In genomic region chr9:127915325-127915752, GRCh38 we compare ENCODE assay signal across 12 cellular contexts. TPM values are rescaled to one million over a fixed set of nuclear protein-coding genes. Genes with fewer than 3 reads are reported as not detected.
DNase-seq lines count a peak whose midpoint lies in the region; ATAC-seq, FAIRE-seq and TF ChIP-seq lines count a peak whose summit lies in the region.
"Had no signal": no experiment of that assay in that cellular context is flagged by ENCODE, and none has a peak within 500 bp of the region (broad histone marks: within the 10 kb centered on the region; RNA-seq: fewer than 3 reads in every experiment).

No MANE protein-coding gene starts in this region.

- no peak for DNase-seq in activated CD4-positive, alpha-beta T cell treated with anti-CD3 and anti-CD28 coated beads, Interleukin-2, amount 10 ng/mL, durations not matched to agents 7 days and 5 days
- no peak for DNase-seq in activated CD4-positive, alpha-beta T cell treated with anti-CD3 and anti-CD28 coated beads for 1 hour
- DNase-seq in RKO (ENCODE audit: low spot score), result peak; percentile 99
- DNase-seq in endothelial cell of umbilical vein (ENCODE audit: low read depth, low spot score), result no peak
- DNase-seq in NCI-H2171 treated with DMSO at 0.1 percent for 48 hours (lab: John Stamatoyannopoulos, UW), result no peak
- DNase-seq in iPS-NIHi11 (ENCODE audit: low spot score), result no peak
- DNase-seq: AML-193; Kasumi-1; left lung; stimulated activated CD4-positive, alpha-beta T cell treated with anti-CD3 and anti-CD28 coated beads, Interleukin-15, amount 100 ng/mL, for 24 hours had no signal

- peak overlapping the region; percentile 22 for H3K27ac ChIP-seq in endothelial cell of umbilical vein (ENCODE audit: insufficient read depth, low read depth, low read length)

- FAIRE-seq in endothelial cell of umbilical vein (lab: Jason Lieb, UNC), result no peak

- POLR2A ChIA-PET in activated CD4-positive, alpha-beta T cell treated with anti-CD3 and anti-CD28 coated beads, Interleukin-2, amount 10 ng/mL, durations not matched to agents 7 days and 5 days (lab: Charles Lee), result interaction anchor here (0.7 kb wide), 1 partner anchor 11 kb away, joined by 3 read pairs; no protein-coding TSS in a partner anchor
- POLR2A ChIA-PET in endothelial cell of umbilical vein (lab: Charles Lee), result no interaction called here

- peak overlapping the region; percentile 62 for H3K27ac Mint-ChIP-seq in activated CD4-positive, alpha-beta T cell treated with anti-CD3 and anti-CD28 coated beads, Interleukin-2, amount 10 ng/mL, durations not matched to agents 7 days and 5 days
- H3K27ac Mint-ChIP-seq in stimulated activated memory B cell treated with anti-CD40 and anti-IgM and Interleukin-4, amounts not matched to agents 10 μg/mL and 1 μg/mL and 100 μg/mL, for 72 hours, result peak overlapping the region; percentile 91

- no peaks in the 10 kb centered on the region for H3K9me3 ChIP-seq in endothelial cell of umbilical vein (replicated peaks; ENCODE audit: control insufficient read depth, insufficient read depth, low read length)
- H3K9me3 ChIP-seq: left lung had no signal

- CTCF ChIA-PET in activated CD4-positive, alpha-beta T cell treated with anti-CD3 and anti-CD28 coated beads, Interleukin-2, amount 10 ng/mL, durations not matched to agents 7 days and 5 days (lab: Charles Lee), result interaction anchor here (0.6 to 4.1 kb wide), 3 partner anchors 45 to 484 kb away, joined by 4 to 19 read pairs (median 15); partner anchors contain the start of gene TOR2A
- CTCF ChIA-PET in endothelial cell of umbilical vein (lab: Charles Lee), result interaction anchor here (1.2 to 2.3 kb wide), 3 partner anchors 8 to 181 kb away, joined by 3 to 9 read pairs (median 6); partner anchors contain the start of genes ST6GALNAC6 and TOR2A

- no peak overlapping the region for H3K9ac ChIP-seq in endothelial cell of umbilical vein (replicated peaks; ENCODE audit: extremely low read depth, insufficient read depth, low read length)

- no TSS peak for BruUV-seq in endothelial cell of umbilical vein (replicated peaks; lab: Mats Ljungman, UMichigan)

- no peak for TF ChIP-seq CTCF in endothelial cell of umbilical vein (IDR thresholded peaks at IDR 0.05; ENCODE audit: extremely low read depth in 1 of 2, insufficient read depth in 1 of 2, low read depth in 1 of 2, low read length in 2 of 2)

- peak; percentile 0 for ATAC-seq in stimulated activated memory B cell treated with anti-CD40 and anti-IgM and Interleukin-4, amounts not matched to agents 10 μg/mL and 1 μg/mL and 100 μg/mL, for 72 hours
- no peak for ATAC-seq in HG02938 (IDR thresholded peaks at IDR 0.05; ENCODE audit: unreplicated experiment)

- peak overlapping the region; percentile 78 for H3K4me3 Mint-ChIP-seq in activated CD4-positive, alpha-beta T cell treated with anti-CD3 and anti-CD28 coated beads, Interleukin-2, amount 10 ng/mL, durations not matched to agents 7 days and 5 days
- peak overlapping the region; percentile 92 for H3K4me3 Mint-ChIP-seq in stimulated activated memory B cell treated with anti-CD40 and anti-IgM and Interleukin-4, amounts not matched to agents 10 μg/mL and 1 μg/mL and 100 μg/mL, for 72 hours

- peaks cover 35% of the 10 kb centered on the region for H3K4me1 ChIP-seq in endothelial cell of umbilical vein (ENCODE audit: control insufficient read depth, extremely low read depth, insufficient read depth, low read length)

- no peaks in the 10 kb centered on the region for H3K9me1 ChIP-seq in endothelial cell of umbilical vein (replicated peaks; ENCODE audit: control insufficient read depth, extremely low read depth, insufficient read depth, low read length)

- TF ChIP-seq POLR2A in endothelial cell of umbilical vein (IDR thresholded peaks at IDR 0.05; ENCODE audit: low read depth, low read length), result no peak

- H3K36me3 ChIP-seq in endothelial cell of umbilical vein (ENCODE audit: control insufficient read depth in 2 of 2, extremely low read depth in 1 of 2, insufficient read depth in 2 of 2, low read length in 2 of 2), result peaks cover 0 to 19% of the 10 kb centered on the region in 2 experiments

- no peaks in the 10 kb centered on the region for H3K9me3 Mint-ChIP-seq in activated CD4-positive, alpha-beta T cell treated with anti-CD3 and anti-CD28 coated beads, Interleukin-2, amount 10 ng/mL, durations not matched to agents 7 days and 5 days
- H3K9me3 Mint-ChIP-seq in stimulated activated memory B cell treated with anti-CD40 and anti-IgM and Interleukin-4, amounts not matched to agents 10 μg/mL and 1 μg/mL and 100 μg/mL, for 72 hours, result no peaks in the 10 kb centered on the region

- H3K27me3 Mint-ChIP-seq in activated CD4-positive, alpha-beta T cell treated with anti-CD3 and anti-CD28 coated beads, Interleukin-2, amount 10 ng/mL, durations not matched to agents 7 days and 5 days, result no peaks in the 10 kb centered on the region
- H3K27me3 Mint-ChIP-seq in stimulated activated memory B cell treated with anti-CD40 and anti-IgM and Interleukin-4, amounts not matched to agents 10 μg/mL and 1 μg/mL and 100 μg/mL, for 72 hours, result no peaks in the 10 kb centered on the region

- dilution Hi-C loops in endothelial cell of umbilical vein (cut with MboI; ENCODE audit: extremely low pct_ligation_motif_present, low sequenced_read_pairs), result no loop called here

- peaks cover 12% of the 10 kb centered on the region for H3K79me2 ChIP-seq in endothelial cell of umbilical vein (ENCODE audit: control insufficient read depth, insufficient read depth, low read length)

- no peak overlapping the region for H2AFZ ChIP-seq in endothelial cell of umbilical vein (ENCODE audit: low read depth, low read length)

- H4K20me1 ChIP-seq in endothelial cell of umbilical vein (replicated peaks; ENCODE audit: control insufficient read depth, extremely low read depth, insufficient read depth, low read length), result no peaks in the 10 kb centered on the region

- no peaks in the 10 kb centered on the region for H3K27me3 ChIP-seq in endothelial cell of umbilical vein (ENCODE audit: control insufficient read depth in 2 of 2, insufficient read depth in 2 of 2, low read length in 2 of 2)
- H3K27me3 ChIP-seq: left lung had no signal

- no peak overlapping the region for H3K4me2 ChIP-seq in endothelial cell of umbilical vein (ENCODE audit: insufficient read depth, low read length)

- H3K36me3 Mint-ChIP-seq in activated CD4-positive, alpha-beta T cell treated with anti-CD3 and anti-CD28 coated beads, Interleukin-2, amount 10 ng/mL, durations not matched to agents 7 days and 5 days (ENCODE audit: low read depth), result peaks cover 17% of the 10 kb centered on the region
- peaks cover 50% of the 10 kb centered on the region for H3K36me3 Mint-ChIP-seq in stimulated activated memory B cell treated with anti-CD40 and anti-IgM and Interleukin-4, amounts not matched to agents 10 μg/mL and 1 μg/mL and 100 μg/mL, for 72 hours

- no peak overlapping the region for H3K4me3 ChIP-seq in endothelial cell of umbilical vein (replicated peaks in 1 of 3; ENCODE audit: insufficient read depth in 1 of 3, low read depth in 1 of 3, low read length in 3 of 3)

- H3K4me1 Mint-ChIP-seq in activated CD4-positive, alpha-beta T cell treated with anti-CD3 and anti-CD28 coated beads, Interleukin-2, amount 10 ng/mL, durations not matched to agents 7 days and 5 days, result peaks cover 69% of the 10 kb centered on the region
- peaks cover 82% of the 10 kb centered on the region for H3K4me1 Mint-ChIP-seq in stimulated activated memory B cell treated with anti-CD40 and anti-IgM and Interleukin-4, amounts not matched to agents 10 μg/mL and 1 μg/mL and 100 μg/mL, for 72 hours

- intact Hi-C loops in endothelial cell of umbilical vein (cut with micrococcal nuclease), result loop anchor here (5.0 to 10.0 kb wide), 2 partner anchors 391 to 413 kb away; no protein-coding TSS in a partner anchor

RNA-seq across cellular contexts. Expression of gene ST6GALNAC4, which starts 1.5 kb away (rescaled TPM):
- 10 to 100 TPM; 16.8 to 22.4 TPM for total RNA-seq in activated CD4-positive, alpha-beta T cell treated with anti-CD3 and anti-CD28 coated beads, Interleukin-2, amount 10 ng/mL, durations not matched to agents 7 days and 5 days
- 38.1 and 45.9 TPM in 2 replicates for total RNA-seq in endothelial cell of umbilical vein
- 85.3 and 108 TPM in 2 replicates for polyA plus RNA-seq in endothelial cell of umbilical vein
- 44.2 and 64.3 TPM in 2 replicates for polyA plus RNA-seq in endothelial cell of umbilical vein (2011; cell fraction: cytosol; rRNA removed)
- 38.1 and 41.5 TPM in 2 replicates for polyA plus RNA-seq in endothelial cell of umbilical vein (2011; cell fraction: nucleus; rRNA removed)
- polyA plus RNA-seq in endothelial cell of umbilical vein (2012), result 39.9 and 49.4 TPM in 2 replicates
- 38.1 and 51.5 TPM in 2 replicates for polyA minus RNA-seq in endothelial cell of umbilical vein
- polyA minus RNA-seq in endothelial cell of umbilical vein (2011; cell fraction: cytosol; rRNA and poly(A)+ RNA removed), result 129 TPM
- polyA minus RNA-seq in endothelial cell of umbilical vein (2011; cell fraction: nucleus; rRNA and poly(A)+ RNA removed), result 19.7 and 26.7 TPM in 2 replicates

RNA-seq across cellular contexts. Expression of gene PIP5KL1, which starts 15.2 kb away (rescaled TPM):
- total RNA-seq in activated CD4-positive, alpha-beta T cell treated with anti-CD3 and anti-CD28 coated beads, Interleukin-2, amount 10 ng/mL, durations not matched to agents 7 days and 5 days, result 1 to 10 TPM; 2.5 to 4.1 TPM
- total RNA-seq in endothelial cell of umbilical vein, result 2.9 and 3.8 TPM in 2 replicates
- 1.5 and 2.3 TPM in 2 replicates for polyA plus RNA-seq in endothelial cell of umbilical vein
- 0.28 and 0.87 TPM in 2 replicates for polyA plus RNA-seq in endothelial cell of umbilical vein (2011; cell fraction: cytosol; rRNA removed)
- polyA plus RNA-seq in endothelial cell of umbilical vein (2011; cell fraction: nucleus; rRNA removed), result 5.1 and 6.2 TPM in 2 replicates
- 0.56 and 1.3 TPM in 2 replicates for polyA plus RNA-seq in endothelial cell of umbilical vein (2012)
- polyA minus RNA-seq in endothelial cell of umbilical vein, result 0.42 and 0.83 TPM in 2 replicates
- 4.0 TPM for polyA minus RNA-seq in endothelial cell of umbilical vein (2011; cell fraction: cytosol; rRNA and poly(A)+ RNA removed)
- 1.6 and 1.8 TPM in 2 replicates for polyA minus RNA-seq in endothelial cell of umbilical vein (2011; cell fraction: nucleus; rRNA and poly(A)+ RNA removed)

RNA-seq across cellular contexts. Expression of gene ST6GALNAC6, which starts 15.9 kb away (rescaled TPM):
- 100 to 1,000 TPM; 100 to 122 TPM for total RNA-seq in activated CD4-positive, alpha-beta T cell treated with anti-CD3 and anti-CD28 coated beads, Interleukin-2, amount 10 ng/mL, durations not matched to agents 7 days and 5 days
- 43.0 and 43.5 TPM in 2 replicates for total RNA-seq in endothelial cell of umbilical vein
- 78.9 and 93.6 TPM in 2 replicates for polyA plus RNA-seq in endothelial cell of umbilical vein
- polyA plus RNA-seq in endothelial cell of umbilical vein (2011; cell fraction: cytosol; rRNA removed), result 43.5 and 55.9 TPM in 2 replicates
- 78.4 and 100.0 TPM in 2 replicates for polyA plus RNA-seq in endothelial cell of umbilical vein (2011; cell fraction: nucleus; rRNA removed)
- polyA plus RNA-seq in endothelial cell of umbilical vein (2012), result 27.3 and 41.2 TPM in 2 replicates
- polyA minus RNA-seq in endothelial cell of umbilical vein, result 50.1 and 50.4 TPM in 2 replicates
- 17.7 TPM for polyA minus RNA-seq in endothelial cell of umbilical vein (2011; cell fraction: cytosol; rRNA and poly(A)+ RNA removed)
- polyA minus RNA-seq in endothelial cell of umbilical vein (2011; cell fraction: nucleus; rRNA and poly(A)+ RNA removed), result 20.0 and 24.0 TPM in 2 replicates

RNA-seq across cellular contexts. Expression of gene DPM2, which starts 22.3 kb away (rescaled TPM):
- 10 to 100 TPM; 79.9 to 80.4 TPM for total RNA-seq in activated CD4-positive, alpha-beta T cell treated with anti-CD3 and anti-CD28 coated beads, Interleukin-2, amount 10 ng/mL, durations not matched to agents 7 days and 5 days
- 41.9 and 47.9 TPM in 2 replicates for total RNA-seq in endothelial cell of umbilical vein
- 63.9 and 85.0 TPM in 2 replicates for polyA plus RNA-seq in endothelial cell of umbilical vein
- polyA plus RNA-seq in endothelial cell of umbilical vein (2011; cell fraction: cytosol; rRNA removed), result 45.5 and 45.9 TPM in 2 replicates
- 31.6 and 39.0 TPM in 2 replicates for polyA plus RNA-seq in endothelial cell of umbilical vein (2011; cell fraction: nucleus; rRNA removed)
- polyA plus RNA-seq in endothelial cell of umbilical vein (2012), result 38.9 and 45.4 TPM in 2 replicates
- 39.8 and 52.5 TPM in 2 replicates for polyA minus RNA-seq in endothelial cell of umbilical vein
- 59.2 TPM for polyA minus RNA-seq in endothelial cell of umbilical vein (2011; cell fraction: cytosol; rRNA and poly(A)+ RNA removed)
- polyA minus RNA-seq in endothelial cell of umbilical vein (2011; cell fraction: nucleus; rRNA and poly(A)+ RNA removed), result 26.8 and 33.0 TPM in 2 replicates

RNA-seq across cellular contexts. Expression of gene AK1, which starts 37.9 kb away (rescaled TPM):
- total RNA-seq in activated CD4-positive, alpha-beta T cell treated with anti-CD3 and anti-CD28 coated beads, Interleukin-2, amount 10 ng/mL, durations not matched to agents 7 days and 5 days, result 10 to 100 TPM; 53.7 to 62.3 TPM
- 113 and 115 TPM in 2 replicates for total RNA-seq in endothelial cell of umbilical vein
- 148 and 157 TPM in 2 replicates for polyA plus RNA-seq in endothelial cell of umbilical vein
- 189 and 191 TPM in 2 replicates for polyA plus RNA-seq in endothelial cell of umbilical vein (2011; cell fraction: cytosol; rRNA removed)
- polyA plus RNA-seq in endothelial cell of umbilical vein (2011; cell fraction: nucleus; rRNA removed), result 108 and 134 TPM in 2 replicates
- polyA plus RNA-seq in endothelial cell of umbilical vein (2012), result 173 and 181 TPM in 2 replicates
- 33.5 and 35.7 TPM in 2 replicates for polyA minus RNA-seq in endothelial cell of umbilical vein
- polyA minus RNA-seq in endothelial cell of umbilical vein (2011; cell fraction: cytosol; rRNA and poly(A)+ RNA removed), result 36.3 TPM
- polyA minus RNA-seq in endothelial cell of umbilical vein (2011; cell fraction: nucleus; rRNA and poly(A)+ RNA removed), result 5.2 TPM in 2 replicates
